Comparison of ENCODE assay signal across 1 cellular context in the genomic region with DNA sequence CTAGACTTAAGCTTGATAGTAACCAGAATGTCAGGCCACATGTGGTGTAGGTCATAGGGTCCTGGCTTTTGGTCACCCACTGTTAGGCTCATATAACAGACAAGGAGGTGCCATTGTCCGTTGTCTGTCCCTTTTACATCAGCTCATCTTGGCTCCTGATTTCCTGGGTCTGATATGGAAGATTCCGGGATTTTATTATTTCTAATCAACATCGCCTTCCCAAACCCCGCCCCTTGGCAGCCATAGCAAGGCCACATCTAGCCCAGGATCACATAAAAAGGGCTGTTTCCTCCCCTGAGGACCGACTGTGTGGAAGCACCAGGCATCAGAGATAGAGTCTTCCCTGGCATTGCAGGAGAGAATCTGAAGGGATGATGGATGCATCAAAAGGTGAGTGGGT.
TF ChIP-seq lines count a peak whose summit lies in the region.

A gene (plus strand): TSS at position 301 of the 400 bp plus-strand sequence. CDS start 71 bp downstream, at position 372.

TF ChIP-seq in GM23338, 12 proteins besides CTCF, POLR2A, EP300 and RAD21:
- TF ChIP-seq, protein P1, sequence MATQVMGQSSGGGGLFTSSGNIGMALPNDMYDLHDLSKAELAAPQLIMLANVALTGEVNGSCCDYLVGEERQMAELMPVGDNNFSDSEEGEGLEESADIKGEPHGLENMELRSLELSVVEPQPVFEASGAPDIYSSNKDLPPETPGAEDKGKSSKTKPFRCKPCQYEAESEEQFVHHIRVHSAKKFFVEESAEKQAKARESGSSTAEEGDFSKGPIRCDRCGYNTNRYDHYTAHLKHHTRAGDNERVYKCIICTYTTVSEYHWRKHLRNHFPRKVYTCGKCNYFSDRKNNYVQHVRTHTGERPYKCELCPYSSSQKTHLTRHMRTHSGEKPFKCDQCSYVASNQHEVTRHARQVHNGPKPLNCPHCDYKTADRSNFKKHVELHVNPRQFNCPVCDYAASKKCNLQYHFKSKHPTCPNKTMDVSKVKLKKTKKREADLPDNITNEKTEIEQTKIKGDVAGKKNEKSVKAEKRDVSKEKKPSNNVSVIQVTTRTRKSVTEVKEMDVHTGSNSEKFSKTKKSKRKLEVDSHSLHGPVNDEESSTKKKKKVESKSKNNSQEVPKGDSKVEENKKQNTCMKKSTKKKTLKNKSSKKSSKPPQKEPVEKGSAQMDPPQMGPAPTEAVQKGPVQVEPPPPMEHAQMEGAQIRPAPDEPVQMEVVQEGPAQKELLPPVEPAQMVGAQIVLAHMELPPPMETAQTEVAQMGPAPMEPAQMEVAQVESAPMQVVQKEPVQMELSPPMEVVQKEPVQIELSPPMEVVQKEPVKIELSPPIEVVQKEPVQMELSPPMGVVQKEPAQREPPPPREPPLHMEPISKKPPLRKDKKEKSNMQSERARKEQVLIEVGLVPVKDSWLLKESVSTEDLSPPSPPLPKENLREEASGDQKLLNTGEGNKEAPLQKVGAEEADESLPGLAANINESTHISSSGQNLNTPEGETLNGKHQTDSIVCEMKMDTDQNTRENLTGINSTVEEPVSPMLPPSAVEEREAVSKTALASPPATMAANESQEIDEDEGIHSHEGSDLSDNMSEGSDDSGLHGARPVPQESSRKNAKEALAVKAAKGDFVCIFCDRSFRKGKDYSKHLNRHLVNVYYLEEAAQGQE (IDR thresholded peaks at IDR 0.05; ENCODE audit: unreplicated experiment), result no peak
- TF ChIP-seq ZNF114 (CRISPR knock-in tag; IDR thresholded peaks at IDR 0.05), result no peak
- no peak for TF ChIP-seq EZH2 (IDR thresholded peaks at IDR 0.05; ENCODE audit: low read depth, unreplicated experiment)
- TF ChIP-seq JUNB (IDR thresholded peaks at IDR 0.05; ENCODE audit: unreplicated experiment), result no peak
- TF ChIP-seq EZH2phosphoT487 (IDR thresholded peaks at IDR 0.05; ENCODE audit: unreplicated experiment), result no peak
